ENCODE assay signal across 13 cellular contexts in genomic region chr13:80083516-80084085, GRCh38.
DNase-seq lines count a peak whose midpoint lies in the region; ATAC-seq and TF ChIP-seq lines count a peak whose summit lies in the region.
"Had no signal": no experiment of that assay in that cellular context is flagged by ENCODE, and none has a peak within 500 bp of the region (broad histone marks: within the 10 kb centered on the region; RNA-seq: fewer than 3 reads in every experiment).

No MANE protein-coding gene starts in this region.

- TF ChIP-seq CTCF in coronary artery (IDR thresholded peaks at IDR 0.05) (no peak), nephron (IDR thresholded peaks at IDR 0.05; ENCODE audit: unreplicated experiment in 3 of 3) (no peak)

- H3K27ac ChIP-seq in coronary artery: peak overlapping the region; percentile 2 to 39

- peak overlapping the region in 2 of 3 experiments; percentile 60 to 69 for H3K27ac Mint-ChIP-seq in nephron
- H3K27ac Mint-ChIP-seq: activated naive CD4-positive, alpha-beta T cell treated with anti-CD3 and anti-CD28 coated beads, Interleukin-2, amount 50 U/mL, for 72 hours; B cell had no signal

- DNase-seq in A172 (ENCODE audit: low spot score) (peak; percentile 10), M059J (ENCODE audit: low read depth) (peak; percentile 40), coronary artery (ENCODE audit: low spot score) (no peak), NCI-H1092 (lab: John Stamatoyannopoulos, UW) (no peak)
- DNase-seq: activated CD4-positive, CD25-positive, alpha-beta regulatory T cell; NCI-H69 had no signal

- no peak for ATAC-seq in HG02763 (IDR thresholded peaks at IDR 0.05; ENCODE audit: unreplicated experiment)
- no peak for ATAC-seq in HG03457 (IDR thresholded peaks at IDR 0.05; ENCODE audit: unreplicated experiment)
- ATAC-seq in GM21447 (IDR thresholded peaks at IDR 0.05; ENCODE audit: unreplicated experiment): no peak
- ATAC-seq: activated naive CD4-positive, alpha-beta T cell treated with anti-CD3 and anti-CD28 coated beads, Interleukin-2, amount 50 U/mL, for 72 hours; GM12878 had no signal

- H3K4me3 ChIP-seq in coronary artery: peak overlapping the region; percentile 29
- H3K4me3 ChIP-seq: GM12878 had no signal

- H3K36me3 Mint-ChIP-seq in nephron (ENCODE audit: low read depth): no peaks in the 10 kb centered on the region
- H3K36me3 Mint-ChIP-seq: activated naive CD4-positive, alpha-beta T cell treated with anti-CD3 and anti-CD28 coated beads, Interleukin-2, amount 50 U/mL, for 72 hours had no signal

- H3K27me3 Mint-ChIP-seq in nephron (ENCODE audit: low read depth): no peaks in the 10 kb centered on the region
- H3K27me3 Mint-ChIP-seq: B cell had no signal

- peak overlapping the region in 1 of 3 experiments; percentile 16 for H3K4me3 Mint-ChIP-seq in nephron
- H3K4me3 Mint-ChIP-seq: B cell had no signal

- H3K9me3 Mint-ChIP-seq in nephron: no peaks in the 10 kb centered on the region

- peaks cover 16% of the 10 kb centered on the region for H3K4me1 Mint-ChIP-seq in nephron
- H3K4me1 Mint-ChIP-seq: B cell had no signal

Comparison
In these comparisons a context has a peak if more than half of its experiments do, and no peak if none do; other contexts are left out.
1. DNase-seq: peak in A172 (single experiment) and M059J (single experiment); none in coronary artery (single experiment) and NCI-H1092 (single experiment).